In the genomic region with DNA sequence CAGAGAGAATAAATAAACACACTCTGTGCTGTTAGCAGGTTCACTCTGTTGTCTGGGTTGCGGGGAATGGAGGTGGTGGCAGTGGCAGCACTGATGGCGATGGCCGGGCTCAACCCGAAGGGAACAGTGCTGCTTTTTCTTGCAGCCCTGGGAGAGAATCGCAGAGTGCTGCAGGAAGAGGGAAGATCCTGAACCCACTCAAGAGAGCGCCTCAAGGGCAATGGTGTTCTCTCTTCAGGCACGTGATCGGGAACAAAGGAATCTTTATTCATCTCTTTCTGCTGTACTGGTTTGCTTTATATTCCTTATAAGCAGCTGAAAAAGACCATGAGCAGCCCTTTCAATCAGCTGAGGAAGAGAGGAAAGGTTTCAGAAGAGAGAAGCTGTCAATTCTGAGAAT, we compare ENCODE assay signal across 1 cellular context.
TF ChIP-seq lines count a peak whose summit lies in the region.

No MANE protein-coding gene starts in this region.

TF ChIP-seq in HCT116, 20 proteins besides CTCF, POLR2A, EP300 and RAD21 (continued from another document):
- TF ChIP-seq YY1 (IDR thresholded peaks at IDR 0.05; ENCODE audit: extremely low read depth, insufficient replicate concordance, low read depth, low read length), result no peak
- TF ChIP-seq, protein P1, sequence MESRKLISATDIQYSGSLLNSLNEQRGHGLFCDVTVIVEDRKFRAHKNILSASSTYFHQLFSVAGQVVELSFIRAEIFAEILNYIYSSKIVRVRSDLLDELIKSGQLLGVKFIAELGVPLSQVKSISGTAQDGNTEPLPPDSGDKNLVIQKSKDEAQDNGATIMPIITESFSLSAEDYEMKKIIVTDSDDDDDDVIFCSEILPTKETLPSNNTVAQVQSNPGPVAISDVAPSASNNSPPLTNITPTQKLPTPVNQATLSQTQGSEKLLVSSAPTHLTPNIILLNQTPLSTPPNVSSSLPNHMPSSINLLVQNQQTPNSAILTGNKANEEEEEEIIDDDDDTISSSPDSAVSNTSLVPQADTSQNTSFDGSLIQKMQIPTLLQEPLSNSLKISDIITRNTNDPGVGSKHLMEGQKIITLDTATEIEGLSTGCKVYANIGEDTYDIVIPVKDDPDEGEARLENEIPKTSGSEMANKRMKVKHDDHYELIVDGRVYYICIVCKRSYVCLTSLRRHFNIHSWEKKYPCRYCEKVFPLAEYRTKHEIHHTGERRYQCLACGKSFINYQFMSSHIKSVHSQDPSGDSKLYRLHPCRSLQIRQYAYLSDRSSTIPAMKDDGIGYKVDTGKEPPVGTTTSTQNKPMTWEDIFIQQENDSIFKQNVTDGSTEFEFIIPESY (IDR thresholded peaks at IDR 0.05; ENCODE audit: extremely low read depth, insufficient replicate concordance, low read length), result no peak
- TF ChIP-seq ZNF274 (IDR thresholded peaks at IDR 0.05; ENCODE audit: low read depth, low read length), result no peak
